ENCODE assay signal across 8 cellular contexts in genomic region chr9:131382850-131383729, GRCh38. TPM values are rescaled to one million over a fixed set of nuclear protein-coding genes. Genes with fewer than 3 reads are reported as not detected.
DNase-seq lines count a peak whose midpoint lies in the region; ATAC-seq and TF ChIP-seq lines count a peak whose summit lies in the region.

No MANE protein-coding gene starts in this region.

- H2AFZ ChIP-seq in parathyroid adenoma = peak overlapping the region; percentile 81

- ATAC-seq in HG02763 (IDR thresholded peaks at IDR 0.05; ENCODE audit: unreplicated experiment) (no peak), HG02610 (IDR thresholded peaks at IDR 0.05; ENCODE audit: unreplicated experiment) (no peak), HG02973 (IDR thresholded peaks at IDR 0.05; ENCODE audit: unreplicated experiment) (no peak)

- no peaks in the 10 kb centered on the region for H3K36me3 ChIP-seq in parathyroid adenoma (ENCODE audit: control insufficient read depth, insufficient read depth, low read length)

- H3K27ac ChIP-seq in parathyroid adenoma = peak overlapping the region; percentile 75

- peak; percentile 69 for DNase-seq in NCI-H748 (lab: John Stamatoyannopoulos, UW; ENCODE audit: unreplicated experiment)
- DNase-seq in NCI-H748 treated with DMSO at 0.1 percent for 48 hours (lab: John Stamatoyannopoulos, UW) = no peak
- peak; percentile 61 for DNase-seq in RPMI7951 (ENCODE audit: low read depth)
- peak; percentile 80 for DNase-seq in fibroblast of pulmonary artery (ENCODE audit: low read depth)

- no peak overlapping the region for H3K9ac ChIP-seq in parathyroid adenoma

- H3K4me3 ChIP-seq in fibroblast of pulmonary artery (replicated peaks; ENCODE audit: low read depth, low read length) (no peak overlapping the region), parathyroid adenoma (ENCODE audit: low read depth, low read length) (peak overlapping the region; percentile 31)

- H3K4me1 ChIP-seq in parathyroid adenoma = peaks cover 5% of the 10 kb centered on the region

- no peaks in the 10 kb centered on the region for H3K79me2 ChIP-seq in parathyroid adenoma

- peak overlapping the region; percentile 7 for H3K4me2 ChIP-seq in parathyroid adenoma (ENCODE audit: low read length)

- TF ChIP-seq CTCF in fibroblast of pulmonary artery (IDR thresholded peaks at IDR 0.05; ENCODE audit: low read length, missing control alignments) (no peak), parathyroid adenoma (IDR thresholded peaks at IDR 0.05) (no peak)

- H3K9me3 ChIP-seq in parathyroid adenoma (ENCODE audit: control insufficient read depth, low read length) = no peaks in the 10 kb centered on the region

- H3K27me3 ChIP-seq in parathyroid adenoma (ENCODE audit: control insufficient read depth, insufficient read depth, low read length) = no peaks in the 10 kb centered on the region

RNA-seq across cellular contexts. Expression of gene PRRC2B, which starts 10.8 kb away (rescaled TPM):
- 17.4 and 30.6 TPM in 2 replicates for total RNA-seq in RPMI7951 (2014; rRNA removed; shearing (Covaris generic))
